8 cellular contexts compared by ENCODE assay signal in the genomic region with DNA sequence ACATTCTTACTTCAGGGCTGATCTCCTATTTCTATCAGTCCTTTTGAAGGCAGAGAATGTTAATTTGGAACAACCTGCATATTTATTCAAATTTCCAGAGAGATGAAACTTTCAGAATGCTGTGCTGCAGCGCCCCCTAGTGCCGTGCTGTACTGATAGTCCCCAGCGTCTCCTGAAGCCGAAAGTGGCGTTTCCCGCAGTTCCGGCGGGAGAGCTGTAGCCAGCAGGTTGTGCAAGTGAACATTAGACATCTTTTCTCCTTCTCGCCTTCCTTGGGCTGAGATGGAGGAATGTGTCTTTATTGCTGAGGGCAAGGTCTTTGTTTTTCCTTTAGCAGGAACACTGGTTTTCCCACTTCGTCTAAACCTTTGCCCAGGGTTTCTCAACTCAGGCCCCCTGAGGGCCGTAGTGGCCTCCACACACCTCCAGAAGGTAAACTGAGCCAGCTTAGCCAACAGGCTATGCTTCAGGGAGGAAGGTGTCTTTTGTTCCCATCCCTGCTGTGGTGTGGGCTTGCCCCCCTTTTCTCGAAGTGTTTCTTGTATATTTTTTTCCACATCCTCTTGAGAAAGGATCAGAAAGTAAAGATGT. TPM values are rescaled to one million over a fixed set of nuclear protein-coding genes. Genes with fewer than 3 reads are reported as not detected.
A peak's percentile ranks its signal among the peaks of the same experiment; 100 is the strongest.
DNase-seq lines count a peak whose midpoint lies in the region; ATAC-seq, FAIRE-seq and TF ChIP-seq lines count a peak whose summit lies in the region.

No MANE protein-coding gene starts in this region.

- DNase-seq in GM12891 (ENCODE audit: insufficient read length, low spot score) = no peak
- peak; percentile 60 for DNase-seq in HuH-7.5 (ENCODE audit: low spot score)
- peak; percentile 54 for DNase-seq in RCC 7860 (ENCODE audit: low spot score)
- DNase-seq in activated T-helper 1 cell treated with anti-CD3 and anti-CD28 coated beads, Interleukin-12 subunit alpha, Interleukin-12 subunit beta, Interleukin-2, Interleukin-4 antibody, amounts not matched to agents 30 ng/mL and 10 ng/mL and 1 ng/mL, durations not matched to agents 14 hours and 24 hours and 36 hours (ENCODE audit: low spot score) = peak; percentile 62
- peak; percentile 89 for DNase-seq in fibroblast of peridontal ligament (ENCODE audit: extremely low read depth)
- peak; percentile 66 to 90 (median 80) for DNase-seq in naive thymus-derived CD8-positive, alpha-beta T cell
- DNase-seq in stimulated activated CD8-positive, alpha-beta memory T cell treated with anti-CD3 and anti-CD28 coated beads, Interleukin-7, amount 100 ng/mL, for 48 hours (ENCODE audit: extremely low read depth in 1 of 2, low read depth in 1 of 2) = peak; percentile 29 to 62

- no peak overlapping the region for H3K27ac Mint-ChIP-seq in activated T-helper 1 cell treated with anti-CD3 and anti-CD28 coated beads, Interleukin-12 subunit alpha, Interleukin-12 subunit beta, Interleukin-2, Interleukin-4 antibody, amounts not matched to agents 30 ng/mL and 10 ng/mL and 1 ng/mL, durations not matched to agents 14 hours and 24 hours and 36 hours
- H3K27ac Mint-ChIP-seq in naive thymus-derived CD8-positive, alpha-beta T cell = peak overlapping the region in 6 of 10 donors; percentile 14 to 83 (median 61)

- H3K4me1 Mint-ChIP-seq in activated T-helper 1 cell treated with anti-CD3 and anti-CD28 coated beads, Interleukin-12 subunit alpha, Interleukin-12 subunit beta, Interleukin-2, Interleukin-4 antibody, amounts not matched to agents 30 ng/mL and 10 ng/mL and 1 ng/mL, durations not matched to agents 14 hours and 24 hours and 36 hours (ENCODE audit: low read depth) = peaks cover 79% of the 10 kb centered on the region
- H3K4me1 Mint-ChIP-seq in naive thymus-derived CD8-positive, alpha-beta T cell = peaks cover 41 to 86% (median 71%) of the 10 kb centered on the region in 4 donors

- intact Hi-C loops in activated T-helper 1 cell treated with anti-CD3 and anti-CD28 coated beads, Interleukin-12 subunit alpha, Interleukin-12 subunit beta, Interleukin-2, Interleukin-4 antibody, amounts not matched to agents 30 ng/mL and 10 ng/mL and 1 ng/mL, durations not matched to agents 14 hours and 24 hours and 36 hours (cut with micrococcal nuclease) = loop anchor here (1.0 kb wide), 5 partner anchors 12 to 215 kb away; no protein-coding TSS in a partner anchor

- H3K27me3 Mint-ChIP-seq in activated T-helper 1 cell treated with anti-CD3 and anti-CD28 coated beads, Interleukin-12 subunit alpha, Interleukin-12 subunit beta, Interleukin-2, Interleukin-4 antibody, amounts not matched to agents 30 ng/mL and 10 ng/mL and 1 ng/mL, durations not matched to agents 14 hours and 24 hours and 36 hours (ENCODE audit: insufficient read depth) = no peaks in the 10 kb centered on the region
- no peaks in the 10 kb centered on the region for H3K27me3 Mint-ChIP-seq in naive thymus-derived CD8-positive, alpha-beta T cell

- ATAC-seq in naive thymus-derived CD8-positive, alpha-beta T cell = peak; percentile 83 to 87
- ATAC-seq in GM19023 (IDR thresholded peaks at IDR 0.05; ENCODE audit: unreplicated experiment) = no peak

- H3K9me3 Mint-ChIP-seq in activated T-helper 1 cell treated with anti-CD3 and anti-CD28 coated beads, Interleukin-12 subunit alpha, Interleukin-12 subunit beta, Interleukin-2, Interleukin-4 antibody, amounts not matched to agents 30 ng/mL and 10 ng/mL and 1 ng/mL, durations not matched to agents 14 hours and 24 hours and 36 hours = no peaks in the 10 kb centered on the region
- no peaks in the 10 kb centered on the region for H3K9me3 Mint-ChIP-seq in naive thymus-derived CD8-positive, alpha-beta T cell

- peaks cover 7% of the 10 kb centered on the region for H3K36me3 Mint-ChIP-seq in activated T-helper 1 cell treated with anti-CD3 and anti-CD28 coated beads, Interleukin-12 subunit alpha, Interleukin-12 subunit beta, Interleukin-2, Interleukin-4 antibody, amounts not matched to agents 30 ng/mL and 10 ng/mL and 1 ng/mL, durations not matched to agents 14 hours and 24 hours and 36 hours (ENCODE audit: low read depth)
- H3K36me3 Mint-ChIP-seq in naive thymus-derived CD8-positive, alpha-beta T cell = peaks cover 0 to 13% (median 1%) of the 10 kb centered on the region in 3 donors

- FAIRE-seq in GM12891 (lab: Jason Lieb, UNC) = peak; percentile 87
- no peak for FAIRE-seq in RCC 7860 (lab: Jason Lieb, UNC)

- H3K4me3 Mint-ChIP-seq in activated T-helper 1 cell treated with anti-CD3 and anti-CD28 coated beads, Interleukin-12 subunit alpha, Interleukin-12 subunit beta, Interleukin-2, Interleukin-4 antibody, amounts not matched to agents 30 ng/mL and 10 ng/mL and 1 ng/mL, durations not matched to agents 14 hours and 24 hours and 36 hours = peak overlapping the region; percentile 45
- H3K4me3 Mint-ChIP-seq in naive thymus-derived CD8-positive, alpha-beta T cell = peak overlapping the region in 9 of 10 donors; percentile 11 to 81 (median 58)

- no peak for TF ChIP-seq POLR2A in GM12891 (IDR thresholded peaks at IDR 0.05; ENCODE audit: low read depth, low read length)

- POLR2A ChIA-PET in naive thymus-derived CD8-positive, alpha-beta T cell (lab: Charles Lee) = interaction anchor here (0.5 to 1.7 kb wide), 5 partner anchors 54 to 212 kb away, joined by 3 to 11 read pairs (median 3); a partner anchor contains a TSS

TF ChIP-seq in GM12891, 5 proteins besides CTCF, POLR2A, EP300 and RAD21:
- no peak for TF ChIP-seq TAF1 (IDR thresholded peaks at IDR 0.05; ENCODE audit: low read depth, low read length)
- TF ChIP-seq POLR2AphosphoS5 (IDR thresholded peaks at IDR 0.05; ENCODE audit: low read depth, low read length) = no peak
- TF ChIP-seq SPI1 (IDR thresholded peaks at IDR 0.05; ENCODE audit: low read depth, low read length) = no peak
- TF ChIP-seq POU2F2 (IDR thresholded peaks at IDR 0.05; ENCODE audit: low read depth, low read length) = peak; percentile 84
- no peak for TF ChIP-seq PAX5 (IDR thresholded peaks at IDR 0.05; ENCODE audit: insufficient read depth, low read length, severe bottlenecking)
TF ChIP-seq in GM12891: peak in this region for 1.

RNA-seq across cellular contexts. Expression of a gene that starts 26.4 kb away (rescaled TPM):
- 69.0 TPM for polyA plus RNA-seq in GM12891 (2012; ENCODE audit: low read depth, missing spikeins)
- total RNA-seq in activated T-helper 1 cell treated with anti-CD3 and anti-CD28 coated beads, Interleukin-12 subunit alpha, Interleukin-12 subunit beta, Interleukin-2, Interleukin-4 antibody, amounts not matched to agents 30 ng/mL and 10 ng/mL and 1 ng/mL, durations not matched to agents 14 hours and 24 hours and 36 hours = 153 and 159 TPM in 2 replicates
- 10 to 100 TPM; 79.5 to 87.3 TPM for total RNA-seq in naive thymus-derived CD8-positive, alpha-beta T cell
- polyA plus RNA-seq in naive thymus-derived CD8-positive, alpha-beta T cell = 10 to 100 TPM; 61.3 to 89.8 (median 80.7) TPM
